In genomic region chr1:45908613-45909140, GRCh38 we compare ENCODE assay signal across 22 cellular contexts.
"Had no signal": no experiment of that assay in that cellular context is flagged by ENCODE, and none has a peak within 500 bp of the region (broad histone marks: within the 10 kb centered on the region; RNA-seq: fewer than 3 reads in every experiment).

No MANE protein-coding gene starts in this region.

- H3K27me3 Mint-ChIP-seq: activated CD4-positive, alpha-beta T cell treated with anti-CD3 and anti-CD28 coated beads, Interleukin-2, amount 10 ng/mL, durations not matched to agents 7 days and 5 days; effector memory CD8-positive, alpha-beta T cell; stimulated activated memory B cell treated with anti-CD40 and anti-IgM and Interleukin-4, amounts not matched to agents 10 μg/mL and 1 μg/mL and 100 μg/mL, for 72 hours had no signal

- H3K36me3 ChIP-seq: ascending aorta, spleen, thoracic aorta, upper lobe of left lung had no signal

- H3K4me3 Mint-ChIP-seq: activated CD4-positive, alpha-beta T cell treated with anti-CD3 and anti-CD28 coated beads, Interleukin-2, amount 10 ng/mL, durations not matched to agents 7 days and 5 days; activated T-cell treated with anti-CD3 and anti-CD28 coated beads, Interleukin-2, amount 50 U/mL, for 4 hours; effector memory CD8-positive, alpha-beta T cell; nephron; stimulated activated memory B cell treated with anti-CD40 and anti-IgM and Interleukin-4, amounts not matched to agents 10 μg/mL and 1 μg/mL and 100 μg/mL, for 72 hours had no signal

- H3K27ac ChIP-seq: ascending aorta, foreskin keratinocyte, parathyroid adenoma, spleen, thoracic aorta, upper lobe of left lung had no signal

- H3K27ac Mint-ChIP-seq: activated CD4-positive, alpha-beta T cell treated with anti-CD3 and anti-CD28 coated beads, Interleukin-2, amount 10 ng/mL, durations not matched to agents 7 days and 5 days; effector memory CD8-positive, alpha-beta T cell; nephron; stimulated activated memory B cell treated with anti-CD40 and anti-IgM and Interleukin-4, amounts not matched to agents 10 μg/mL and 1 μg/mL and 100 μg/mL, for 72 hours had no signal

- H3K4me1 ChIP-seq: foreskin keratinocyte, parathyroid adenoma had no signal

- H3K9ac ChIP-seq: parathyroid adenoma had no signal

- H3K4me1 Mint-ChIP-seq: activated CD4-positive, alpha-beta T cell treated with anti-CD3 and anti-CD28 coated beads, Interleukin-2, amount 10 ng/mL, durations not matched to agents 7 days and 5 days; stimulated activated memory B cell treated with anti-CD40 and anti-IgM and Interleukin-4, amounts not matched to agents 10 μg/mL and 1 μg/mL and 100 μg/mL, for 72 hours had no signal

- H3K4me3 ChIP-seq: ascending aorta, lung, spleen, thoracic aorta, upper lobe of left lung had no signal

- H3K27me3 ChIP-seq: ascending aorta, foreskin keratinocyte, spleen, upper lobe of left lung had no signal

- DNase-seq: activated CD4-positive, alpha-beta T cell treated with anti-CD3 and anti-CD28 coated beads, Interleukin-2, amount 10 ng/mL, durations not matched to agents 7 days and 5 days; activated CD8-positive, alpha-beta memory T cell treated with anti-CD3 and anti-CD28 coated beads, Interleukin-2, amount 50 U/mL, for 4 hours; activated effector memory CD4-positive, alpha-beta T cell treated with Interleukin-2 at 50 U/mL for 16 hours; activated naive CD4-positive, alpha-beta T cell treated with anti-CD3 and anti-CD28 coated beads, Interleukin-2, amount 50 U/mL, for 16 hours; activated T-cell treated with anti-CD3 and anti-CD28 coated beads, Interleukin-2, amount 50 U/mL, for 4 hours; effector memory CD8-positive, alpha-beta T cell; foreskin keratinocyte; glutamatergic neuron; hypothalamus; midbrain; spleen; stimulated activated CD4-positive, alpha-beta T cell treated with anti-CD3 and anti-CD28 coated beads, Interleukin-4, amount 100 ng/mL, for 4 hours; T1000; upper lobe of left lung had no signal

- H3K9me3 Mint-ChIP-seq: activated CD4-positive, alpha-beta T cell treated with anti-CD3 and anti-CD28 coated beads, Interleukin-2, amount 10 ng/mL, durations not matched to agents 7 days and 5 days; activated T-cell treated with anti-CD3 and anti-CD28 coated beads, Interleukin-2, amount 50 U/mL, for 4 hours; effector memory CD8-positive, alpha-beta T cell; nephron; stimulated activated memory B cell treated with anti-CD40 and anti-IgM and Interleukin-4, amounts not matched to agents 10 μg/mL and 1 μg/mL and 100 μg/mL, for 72 hours had no signal

- H3K9me3 ChIP-seq: ascending aorta, spleen, thoracic aorta, upper lobe of left lung had no signal

- ATAC-seq: activated CD4-positive, CD25-positive, alpha-beta regulatory T cell treated with anti-CD3 and anti-CD28 coated beads, Interleukin-2, amount 50 U/mL, for 24 hours; activated T-cell treated with anti-CD3 and anti-CD28 coated beads, Interleukin-2, amount 50 U/mL, for 4 hours; effector memory CD8-positive, alpha-beta T cell; foreskin keratinocyte; sciatic nerve; stimulated activated memory B cell treated with anti-CD40 and anti-IgM and Interleukin-4, amounts not matched to agents 10 μg/mL and 1 μg/mL and 100 μg/mL, for 72 hours had no signal

- H3K36me3 Mint-ChIP-seq: stimulated activated memory B cell treated with anti-CD40 and anti-IgM and Interleukin-4, amounts not matched to agents 10 μg/mL and 1 μg/mL and 100 μg/mL, for 72 hours had no signal
